1 cellular context compared by ENCODE assay signal in genomic region chr9:91443321-91443993, GRCh38.
TF ChIP-seq lines count a peak whose summit lies in the region.

No MANE protein-coding gene starts in this region.

TF ChIP-seq in H1, 55 proteins besides CTCF, POLR2A, EP300 and RAD21 (continued from another document):
- TF ChIP-seq, protein P1, sequence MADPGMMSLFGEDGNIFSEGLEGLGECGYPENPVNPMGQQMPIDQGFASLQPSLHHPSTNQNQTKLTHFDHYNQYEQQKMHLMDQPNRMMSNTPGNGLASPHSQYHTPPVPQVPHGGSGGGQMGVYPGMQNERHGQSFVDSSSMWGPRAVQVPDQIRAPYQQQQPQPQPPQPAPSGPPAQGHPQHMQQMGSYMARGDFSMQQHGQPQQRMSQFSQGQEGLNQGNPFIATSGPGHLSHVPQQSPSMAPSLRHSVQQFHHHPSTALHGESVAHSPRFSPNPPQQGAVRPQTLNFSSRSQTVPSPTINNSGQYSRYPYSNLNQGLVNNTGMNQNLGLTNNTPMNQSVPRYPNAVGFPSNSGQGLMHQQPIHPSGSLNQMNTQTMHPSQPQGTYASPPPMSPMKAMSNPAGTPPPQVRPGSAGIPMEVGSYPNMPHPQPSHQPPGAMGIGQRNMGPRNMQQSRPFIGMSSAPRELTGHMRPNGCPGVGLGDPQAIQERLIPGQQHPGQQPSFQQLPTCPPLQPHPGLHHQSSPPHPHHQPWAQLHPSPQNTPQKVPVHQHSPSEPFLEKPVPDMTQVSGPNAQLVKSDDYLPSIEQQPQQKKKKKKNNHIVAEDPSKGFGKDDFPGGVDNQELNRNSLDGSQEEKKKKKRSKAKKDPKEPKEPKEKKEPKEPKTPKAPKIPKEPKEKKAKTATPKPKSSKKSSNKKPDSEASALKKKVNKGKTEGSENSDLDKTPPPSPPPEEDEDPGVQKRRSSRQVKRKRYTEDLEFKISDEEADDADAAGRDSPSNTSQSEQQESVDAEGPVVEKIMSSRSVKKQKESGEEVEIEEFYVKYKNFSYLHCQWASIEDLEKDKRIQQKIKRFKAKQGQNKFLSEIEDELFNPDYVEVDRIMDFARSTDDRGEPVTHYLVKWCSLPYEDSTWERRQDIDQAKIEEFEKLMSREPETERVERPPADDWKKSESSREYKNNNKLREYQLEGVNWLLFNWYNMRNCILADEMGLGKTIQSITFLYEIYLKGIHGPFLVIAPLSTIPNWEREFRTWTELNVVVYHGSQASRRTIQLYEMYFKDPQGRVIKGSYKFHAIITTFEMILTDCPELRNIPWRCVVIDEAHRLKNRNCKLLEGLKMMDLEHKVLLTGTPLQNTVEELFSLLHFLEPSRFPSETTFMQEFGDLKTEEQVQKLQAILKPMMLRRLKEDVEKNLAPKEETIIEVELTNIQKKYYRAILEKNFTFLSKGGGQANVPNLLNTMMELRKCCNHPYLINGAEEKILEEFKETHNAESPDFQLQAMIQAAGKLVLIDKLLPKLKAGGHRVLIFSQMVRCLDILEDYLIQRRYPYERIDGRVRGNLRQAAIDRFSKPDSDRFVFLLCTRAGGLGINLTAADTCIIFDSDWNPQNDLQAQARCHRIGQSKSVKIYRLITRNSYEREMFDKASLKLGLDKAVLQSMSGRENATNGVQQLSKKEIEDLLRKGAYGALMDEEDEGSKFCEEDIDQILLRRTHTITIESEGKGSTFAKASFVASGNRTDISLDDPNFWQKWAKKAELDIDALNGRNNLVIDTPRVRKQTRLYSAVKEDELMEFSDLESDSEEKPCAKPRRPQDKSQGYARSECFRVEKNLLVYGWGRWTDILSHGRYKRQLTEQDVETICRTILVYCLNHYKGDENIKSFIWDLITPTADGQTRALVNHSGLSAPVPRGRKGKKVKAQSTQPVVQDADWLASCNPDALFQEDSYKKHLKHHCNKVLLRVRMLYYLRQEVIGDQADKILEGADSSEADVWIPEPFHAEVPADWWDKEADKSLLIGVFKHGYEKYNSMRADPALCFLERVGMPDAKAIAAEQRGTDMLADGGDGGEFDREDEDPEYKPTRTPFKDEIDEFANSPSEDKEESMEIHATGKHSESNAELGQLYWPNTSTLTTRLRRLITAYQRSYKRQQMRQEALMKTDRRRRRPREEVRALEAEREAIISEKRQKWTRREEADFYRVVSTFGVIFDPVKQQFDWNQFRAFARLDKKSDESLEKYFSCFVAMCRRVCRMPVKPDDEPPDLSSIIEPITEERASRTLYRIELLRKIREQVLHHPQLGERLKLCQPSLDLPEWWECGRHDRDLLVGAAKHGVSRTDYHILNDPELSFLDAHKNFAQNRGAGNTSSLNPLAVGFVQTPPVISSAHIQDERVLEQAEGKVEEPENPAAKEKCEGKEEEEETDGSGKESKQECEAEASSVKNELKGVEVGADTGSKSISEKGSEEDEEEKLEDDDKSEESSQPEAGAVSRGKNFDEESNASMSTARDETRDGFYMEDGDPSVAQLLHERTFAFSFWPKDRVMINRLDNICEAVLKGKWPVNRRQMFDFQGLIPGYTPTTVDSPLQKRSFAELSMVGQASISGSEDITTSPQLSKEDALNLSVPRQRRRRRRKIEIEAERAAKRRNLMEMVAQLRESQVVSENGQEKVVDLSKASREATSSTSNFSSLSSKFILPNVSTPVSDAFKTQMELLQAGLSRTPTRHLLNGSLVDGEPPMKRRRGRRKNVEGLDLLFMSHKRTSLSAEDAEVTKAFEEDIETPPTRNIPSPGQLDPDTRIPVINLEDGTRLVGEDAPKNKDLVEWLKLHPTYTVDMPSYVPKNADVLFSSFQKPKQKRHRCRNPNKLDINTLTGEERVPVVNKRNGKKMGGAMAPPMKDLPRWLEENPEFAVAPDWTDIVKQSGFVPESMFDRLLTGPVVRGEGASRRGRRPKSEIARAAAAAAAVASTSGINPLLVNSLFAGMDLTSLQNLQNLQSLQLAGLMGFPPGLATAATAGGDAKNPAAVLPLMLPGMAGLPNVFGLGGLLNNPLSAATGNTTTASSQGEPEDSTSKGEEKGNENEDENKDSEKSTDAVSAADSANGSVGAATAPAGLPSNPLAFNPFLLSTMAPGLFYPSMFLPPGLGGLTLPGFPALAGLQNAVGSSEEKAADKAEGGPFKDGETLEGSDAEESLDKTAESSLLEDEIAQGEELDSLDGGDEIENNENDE (IDR thresholded peaks at IDR 0.05; ENCODE audit: insufficient replicate concordance, low read length): no peak
